Comparison of ENCODE assay signal across 8 cellular contexts in the genomic region with DNA sequence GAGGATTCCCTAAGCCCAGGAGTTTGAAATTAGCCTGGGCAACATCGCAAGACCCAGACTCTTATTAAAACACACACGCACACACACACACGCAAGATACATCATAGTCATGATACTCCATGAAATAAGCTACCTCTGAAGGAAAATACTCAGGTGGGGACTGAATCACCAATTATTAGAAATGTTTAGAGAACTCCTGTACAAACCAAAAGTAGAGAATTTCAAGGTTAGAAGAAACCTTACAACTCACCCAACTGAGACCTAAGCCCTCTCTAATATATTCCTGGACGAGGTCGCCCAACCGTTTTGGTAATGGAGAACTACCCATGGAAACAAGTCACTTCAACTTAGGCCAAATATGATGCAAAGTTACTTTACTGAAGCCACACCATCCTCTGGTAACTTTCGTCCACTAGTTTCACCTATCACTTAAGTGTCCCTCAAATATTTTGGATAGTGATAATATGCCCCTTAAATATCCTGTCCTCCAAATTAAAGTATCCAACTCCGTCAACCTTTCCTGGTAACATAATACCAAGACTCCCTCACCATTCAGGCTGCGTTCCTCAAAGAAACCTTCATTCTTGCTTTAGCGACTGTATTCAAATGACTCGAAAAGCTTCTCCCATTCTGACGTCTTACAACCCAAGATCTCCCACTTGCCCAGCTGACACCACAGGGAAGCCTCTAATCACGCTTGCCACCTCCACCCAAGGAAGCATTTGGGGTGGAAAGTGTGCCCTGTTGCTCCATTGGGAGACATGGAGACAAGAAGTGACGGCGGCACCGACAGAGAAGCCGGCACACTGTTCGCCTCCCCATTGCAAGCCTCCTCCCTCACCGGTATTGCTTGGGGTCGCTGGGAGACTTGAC. TPM values are rescaled to one million over a fixed set of nuclear protein-coding genes. Genes with fewer than 3 reads are reported as not detected.
A peak's percentile ranks its signal among the peaks of the same experiment; 100 is the strongest.
DNase-seq lines count a peak whose midpoint lies in the region; ATAC-seq, FAIRE-seq and TF ChIP-seq lines count a peak whose summit lies in the region.

No MANE protein-coding gene starts in this region.

- intact Hi-C loops in A673 (cut with micrococcal nuclease; ENCODE audit: unreplicated experiment), result loop anchor here (2.0 kb wide), 1 partner anchor 33 kb away; no protein-coding TSS in a partner anchor

- peak overlapping the region; percentile 71 for H3K4me3 ChIP-seq in A673 (ENCODE audit: low read depth, low read length, poor library complexity, severe bottlenecking)
- H3K4me3 ChIP-seq in astrocyte (ENCODE audit: insufficient read depth, low read depth, low read length), result peak overlapping the region; percentile 96
- H3K4me3 ChIP-seq in stomach smooth muscle (ENCODE audit: low read length in 2 of 2), result peak overlapping the region; percentile 72 to 99

- H3K9me3 ChIP-seq in A673 (ENCODE audit: low read depth, low read length, poor library complexity, severe bottlenecking) (no peaks in the 10 kb centered on the region), astrocyte (ENCODE audit: insufficient read depth, low read depth, low read length) (no peaks in the 10 kb centered on the region), stomach smooth muscle (ENCODE audit: control insufficient read depth in 2 of 2, low read length in 2 of 2) (no peaks in the 10 kb centered on the region)

- H3K9ac ChIP-seq in astrocyte (ENCODE audit: low read length) (peak overlapping the region; percentile 98), stomach smooth muscle (ENCODE audit: low read length in 2 of 2) (peak overlapping the region; percentile 91 to 100)

- H3K27me3 ChIP-seq in A673 (replicated peaks; ENCODE audit: insufficient read depth, low read depth, low read length, poor library complexity) (no peaks in the 10 kb centered on the region), astrocyte (ENCODE audit: insufficient read depth, low read length) (no peaks in the 10 kb centered on the region), stomach smooth muscle (ENCODE audit: control insufficient read depth in 1 of 2, insufficient read depth in 2 of 2, low read length in 2 of 2) (no peaks in the 10 kb centered on the region)

- TSS peak; percentile 55 for BruUV-seq in A673 (replicated peaks; lab: Mats Ljungman, UMichigan)

- H3K27ac Mint-ChIP-seq in astrocyte (ENCODE audit: unreplicated experiment), result no peak overlapping the region
- no peak overlapping the region for H3K27ac Mint-ChIP-seq in stimulated activated memory B cell treated with anti-CD40 and anti-IgM and Interleukin-4, amounts not matched to agents 10 μg/mL and 1 μg/mL and 100 μg/mL, for 72 hours

- no peak for ATAC-seq in GM18867 (IDR thresholded peaks at IDR 0.05; ENCODE audit: unreplicated experiment)
- no peak for ATAC-seq in stimulated activated memory B cell treated with anti-CD40 and anti-IgM and Interleukin-4, amounts not matched to agents 10 μg/mL and 1 μg/mL and 100 μg/mL, for 72 hours

- H3K4me1 Mint-ChIP-seq in astrocyte (ENCODE audit: low read depth, unreplicated experiment), result peaks cover 12% of the 10 kb centered on the region
- H3K4me1 Mint-ChIP-seq in stimulated activated memory B cell treated with anti-CD40 and anti-IgM and Interleukin-4, amounts not matched to agents 10 μg/mL and 1 μg/mL and 100 μg/mL, for 72 hours, result peaks cover 14% of the 10 kb centered on the region

- H3K27me3 Mint-ChIP-seq in astrocyte (ENCODE audit: low read depth, unreplicated experiment), result peaks cover under 1% of the 10 kb centered on the region
- H3K27me3 Mint-ChIP-seq in stimulated activated memory B cell treated with anti-CD40 and anti-IgM and Interleukin-4, amounts not matched to agents 10 μg/mL and 1 μg/mL and 100 μg/mL, for 72 hours, result no peaks in the 10 kb centered on the region

- DNase-seq in A673 (ENCODE audit: low spot score) (peak; percentile 67), ELR (ENCODE audit: low read depth) (peak; percentile 48), KBM-7 (peak; percentile 36), astrocyte (ENCODE audit: low read depth) (peak; percentile 53), inferior parietal cortex (ENCODE audit: extremely low spot score) (peak; percentile 19)

- H2AFZ ChIP-seq in astrocyte (ENCODE audit: low read depth, low read length), result peak overlapping the region; percentile 80

- FAIRE-seq in astrocyte (lab: Jason Lieb, UNC), result no peak

- H3K36me3 ChIP-seq in A673 (ENCODE audit: insufficient read depth, low read length, poor library complexity, severe bottlenecking), result peaks cover 24% of the 10 kb centered on the region
- H3K36me3 ChIP-seq in astrocyte (ENCODE audit: insufficient read depth, low read length), result no peaks in the 10 kb centered on the region
- no peaks in the 10 kb centered on the region for H3K36me3 ChIP-seq in stomach smooth muscle (ENCODE audit: control insufficient read depth in 2 of 2, insufficient read depth in 2 of 2, low read length in 2 of 2)

- CTCF ChIA-PET in A673 (lab: Charles Lee), result no interaction called here

- H3K79me2 ChIP-seq in astrocyte (ENCODE audit: insufficient read depth, low read length), result peaks cover 56% of the 10 kb centered on the region

- no peak overlapping the region for H3K4me3 Mint-ChIP-seq in astrocyte (ENCODE audit: unreplicated experiment)
- no peak overlapping the region for H3K4me3 Mint-ChIP-seq in stimulated activated memory B cell treated with anti-CD40 and anti-IgM and Interleukin-4, amounts not matched to agents 10 μg/mL and 1 μg/mL and 100 μg/mL, for 72 hours

- H3K27ac ChIP-seq in A673 (ENCODE audit: low read depth, low read length, poor library complexity, severe bottlenecking) (peak overlapping the region; percentile 98), astrocyte (ENCODE audit: low read depth, low read length) (peak overlapping the region; percentile 97), stomach smooth muscle (ENCODE audit: low read length) (peak overlapping the region; percentile 99)

- in situ Hi-C loops in KBM-7 (cut with MboI; ENCODE audit: low pct_unique_long_range_greater_than_20kb, low sequenced_read_pairs), result no loop called here

- POLR2A ChIA-PET in A673 (lab: Charles Lee; ENCODE audit: low non-redundant PET), result interaction anchor here (0.6 kb wide), 1 partner anchor 40 kb away, joined by 3 read pairs; no protein-coding TSS in a partner anchor

- no peak for TF ChIP-seq CTCF in A673 (conservative IDR thresholded peaks at IDR 0.05; ENCODE audit: low read depth, low read length)
- TF ChIP-seq CTCF in astrocyte (IDR thresholded peaks at IDR 0.05; ENCODE audit: insufficient read depth, low read depth, low read length), result no peak

- no peaks in the 10 kb centered on the region for H3K36me3 Mint-ChIP-seq in astrocyte (ENCODE audit: low read depth, unreplicated experiment)
- H3K36me3 Mint-ChIP-seq in stimulated activated memory B cell treated with anti-CD40 and anti-IgM and Interleukin-4, amounts not matched to agents 10 μg/mL and 1 μg/mL and 100 μg/mL, for 72 hours, result no peaks in the 10 kb centered on the region

- H3K4me2 ChIP-seq in astrocyte (ENCODE audit: low read length), result peak overlapping the region; percentile 92

- H3K9me3 Mint-ChIP-seq in astrocyte (ENCODE audit: unreplicated experiment), result no peaks in the 10 kb centered on the region
- H3K9me3 Mint-ChIP-seq in stimulated activated memory B cell treated with anti-CD40 and anti-IgM and Interleukin-4, amounts not matched to agents 10 μg/mL and 1 μg/mL and 100 μg/mL, for 72 hours, result no peaks in the 10 kb centered on the region

- peaks cover 25% of the 10 kb centered on the region for H4K20me1 ChIP-seq in astrocyte (ENCODE audit: insufficient read depth, low read length)

- H3K4me1 ChIP-seq in A673 (ENCODE audit: insufficient read depth, low read length, poor library complexity, severe bottlenecking) (peaks cover 4% of the 10 kb centered on the region), astrocyte (ENCODE audit: insufficient read depth, low read length) (peaks cover 12% of the 10 kb centered on the region), stomach smooth muscle (ENCODE audit: control insufficient read depth, insufficient read depth, low read length) (peaks cover 8% of the 10 kb centered on the region)

RNA-seq across cellular contexts. Expression of a gene that starts 0.9 kb away (rescaled TPM):
- total RNA-seq in A673 (2021) (1,009 and 1,043 TPM in 2 replicates), astrocyte (150 and 170 TPM in 2 replicates)
